8 cellular contexts compared by ENCODE assay signal in the genomic region with DNA sequence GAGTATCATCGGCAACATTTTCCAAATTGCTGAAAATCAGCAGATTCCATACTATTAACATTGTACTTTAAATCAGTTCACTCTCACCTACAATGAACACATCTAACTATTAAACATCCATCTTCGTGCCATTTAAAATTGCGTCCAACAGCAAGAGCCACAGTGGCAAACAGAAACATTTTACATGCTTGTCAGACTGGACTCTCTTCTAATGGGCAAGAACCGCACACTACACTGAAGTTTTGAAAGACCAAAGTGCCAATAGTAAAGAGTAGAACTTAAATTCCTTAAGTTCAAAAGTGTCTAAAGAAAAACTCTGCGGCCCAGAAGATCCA. TPM values are rescaled to one million over a fixed set of nuclear protein-coding genes. Genes with fewer than 3 reads are reported as not detected.
A peak's percentile ranks its signal among the peaks of the same experiment; 100 is the strongest.
DNase-seq lines count a peak whose midpoint lies in the region; TF ChIP-seq lines count a peak whose summit lies in the region.

No MANE protein-coding gene starts in this region.

- TF ChIP-seq CTCF in DOHH2 (IDR thresholded peaks at IDR 0.05; ENCODE audit: low read depth, low read length, poor library complexity, severe bottlenecking), result no peak
- no peak for TF ChIP-seq CTCF in fibroblast of pulmonary artery (IDR thresholded peaks at IDR 0.05; ENCODE audit: low read length, missing control alignments)
- TF ChIP-seq CTCF in prostate gland (IDR thresholded peaks at IDR 0.05), result no peak

- no peak for TF ChIP-seq POLR2A in prostate gland (IDR thresholded peaks at IDR 0.05)

- intact Hi-C loops in prostate gland (cut with DNase I), result no loop called here

- H3K27me3 ChIP-seq in DOHH2 (ENCODE audit: control insufficient read depth, low read length) (no peaks in the 10 kb centered on the region), prostate gland (replicated peaks; ENCODE audit: insufficient read depth) (no peaks in the 10 kb centered on the region)

- CTCF ChIA-PET in HEK293T (lab: Yijun Ruan, JAX), result no interaction called here

- H3K27ac ChIP-seq in DOHH2 (ENCODE audit: low read depth, low read length), result peak overlapping the region; percentile 59
- H3K27ac ChIP-seq in SK-N-MC, result peak overlapping the region; percentile 94
- H3K27ac ChIP-seq in prostate gland, result peak overlapping the region; percentile 75 to 76

- 0% methylated on average over 5 of the region's 5 CpGs for WGBS in prostate gland

- H3K4me1 ChIP-seq in DOHH2 (ENCODE audit: control insufficient read depth, low read length) (peaks cover 33% of the 10 kb centered on the region), prostate gland (replicated peaks) (peaks cover 11% of the 10 kb centered on the region)

- peaks cover 94% of the 10 kb centered on the region for H3K36me3 ChIP-seq in DOHH2 (ENCODE audit: control insufficient read depth, low read length)
- H3K36me3 ChIP-seq in SK-N-MC (ENCODE audit: insufficient read depth, low read length), result peaks cover 87% of the 10 kb centered on the region
- peaks cover 0 to 3% of the 10 kb centered on the region in 2 donors for H3K36me3 ChIP-seq in prostate gland

- DNase-seq in SK-N-MC (ENCODE audit: low read depth, low spot score), result no peak
- no peak for DNase-seq in fibroblast of pulmonary artery (ENCODE audit: low read depth)
- DNase-seq in prostate gland (ENCODE audit: low spot score), result no peak
- no peak for DNase-seq in NCI-H2029 treated with DMSO at 0.1 percent for 48 hours (lab: John Stamatoyannopoulos, UW)
- no peak for DNase-seq in DMS 273 (lab: John Stamatoyannopoulos, UW; ENCODE audit: unreplicated experiment)
- no peak for DNase-seq in HEK293T (ENCODE audit: extremely low spot score)
- DNase-seq in superior temporal gyrus (ENCODE audit: extremely low spot score), result no peak

- H3K9me2 ChIP-seq in DOHH2 (replicated peaks; ENCODE audit: control insufficient read depth, low read length), result no peaks in the 10 kb centered on the region

- POLR2A ChIA-PET in HEK293T (lab: Yijun Ruan, JAX), result interaction anchor here (1.0 to 7.1 kb wide), 6 partner anchors 11 to 366 kb away, joined by 3 to 172 read pairs (median 7); partner anchors contain the start of genes ARL6IP1 and COQ7

- peak overlapping the region; percentile 97 for H3K4me3 ChIP-seq in DOHH2 (ENCODE audit: low read length)
- H3K4me3 ChIP-seq in SK-N-MC, result peak overlapping the region; percentile 99
- H3K4me3 ChIP-seq in fibroblast of pulmonary artery (replicated peaks; ENCODE audit: low read depth, low read length), result peak overlapping the region; percentile 83
- peak overlapping the region; percentile 81 to 87 for H3K4me3 ChIP-seq in prostate gland

- peak overlapping the region; percentile 100 for H3K9ac ChIP-seq in SK-N-MC (ENCODE audit: insufficient read length)

- H3K4me2 ChIP-seq in DOHH2 (ENCODE audit: low read length), result peak overlapping the region; percentile 98

- H3F3A ChIP-seq in DOHH2 (ENCODE audit: control insufficient read depth, insufficient read depth), result peaks cover 76% of the 10 kb centered on the region

- H4K20me1 ChIP-seq in DOHH2 (ENCODE audit: control insufficient read depth, insufficient read depth, low read depth, low read length), result peaks cover 46% of the 10 kb centered on the region

- peaks cover 63% of the 10 kb centered on the region for H3K79me2 ChIP-seq in DOHH2 (ENCODE audit: control insufficient read depth, low read length)

- H3K9me3 ChIP-seq in DOHH2 (ENCODE audit: control insufficient read depth, insufficient read depth, low read length) (no peaks in the 10 kb centered on the region), SK-N-MC (ENCODE audit: low read depth, low read length) (no peaks in the 10 kb centered on the region), prostate gland (no peaks in the 10 kb centered on the region)

TF ChIP-seq in HEK293T, 16 proteins besides CTCF, POLR2A, EP300 and RAD21:
- TF ChIP-seq CTBP1 (IDR thresholded peaks at IDR 0.05; ENCODE audit: borderline replicate concordance), result no peak
- no peak for TF ChIP-seq FOXK2 (IDR thresholded peaks at IDR 0.05)
- no peak for TF ChIP-seq FOXM1 (IDR thresholded peaks at IDR 0.05; ENCODE audit: borderline replicate concordance)
- TF ChIP-seq SUZ12 (IDR thresholded peaks at IDR 0.05), result no peak
- TF ChIP-seq ELF4 (IDR thresholded peaks at IDR 0.05), result no peak
- no peak for TF ChIP-seq FOXA1 (IDR thresholded peaks at IDR 0.05)
- TF ChIP-seq SP1 (IDR thresholded peaks at IDR 0.05), result no peak
- TF ChIP-seq NFRKB (IDR thresholded peaks at IDR 0.05), result no peak
- TF ChIP-seq LEF1 (IDR thresholded peaks at IDR 0.05; ENCODE audit: borderline replicate concordance), result no peak
- no peak for TF ChIP-seq BHLHE40 (IDR thresholded peaks at IDR 0.05; ENCODE audit: borderline replicate concordance)
- no peak for TF ChIP-seq TARDBP (IDR thresholded peaks at IDR 0.05)
TF ChIP-seq in HEK293T: peak in this region for 0.

RNA-seq across cellular contexts. Expression of gene RPS15A, which starts 0.7 kb away (rescaled TPM):
- 1,000 to 10,000 TPM in 1 of 2 donors, 100 to 1,000 TPM in 1; 836 to 2,411 TPM for total RNA-seq in prostate gland

RNA-seq across cellular contexts. Expression of gene ARL6IP1, which starts 11.9 kb away (rescaled TPM):
- 100 to 1,000 TPM; 226 to 298 TPM for total RNA-seq in prostate gland
